27 cellular contexts compared by ENCODE assay signal in the genomic region with DNA sequence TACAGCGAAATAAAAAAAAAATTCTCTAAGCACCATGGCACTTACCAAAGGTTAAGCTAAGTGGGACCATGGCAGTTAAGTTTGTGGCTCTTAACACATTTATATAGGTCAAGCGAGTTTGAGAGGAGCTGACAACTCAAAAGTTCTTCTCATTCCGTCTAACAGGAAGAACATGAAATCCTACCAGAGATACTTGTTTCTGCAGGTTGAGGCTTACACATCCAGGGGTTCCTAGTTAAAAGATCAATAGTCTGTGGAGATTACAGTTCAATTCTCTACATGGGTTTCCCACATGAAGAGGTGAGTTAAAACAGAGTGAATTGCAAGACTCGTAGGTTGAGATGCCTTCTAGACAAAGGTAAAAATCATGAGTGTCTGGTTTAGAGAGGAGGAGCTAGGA.
"Had no signal": no experiment of that assay in that cellular context is flagged by ENCODE, and none has a peak within 500 bp of the region (broad histone marks: within the 10 kb centered on the region; RNA-seq: fewer than 3 reads in every experiment).

No MANE protein-coding gene starts in this region.

- H3K27ac ChIP-seq: colonic mucosa, heart right ventricle, left lung, lower lobe of right lung, neutrophil, ovary, right lobe of liver, VCaP had no signal

- H3K36me3 ChIP-seq: colonic mucosa, heart right ventricle, left lung, lower lobe of right lung, neutrophil, ovary, right lobe of liver had no signal

- H3K4me1 Mint-ChIP-seq: activated naive CD8-positive, alpha-beta T cell treated with anti-CD3 and anti-CD28 coated beads, Interleukin-2, amount 10 ng/mL, durations not matched to agents 7 days and 5 days; central memory CD8-positive, alpha-beta T cell; nephron had no signal

- DNase-seq: activated CD4-positive, alpha-beta T cell treated with anti-CD3 and anti-CD28 coated beads for 48 hours; activated CD4-positive, alpha-beta T cell treated with anti-CD3 and anti-CD28 coated beads, Interleukin-2, amount 50 U/mL, for 48 hours; activated CD8-positive, alpha-beta memory T cell treated with anti-CD3 and anti-CD28 coated beads for 24 hours; activated effector memory CD4-positive, alpha-beta T cell treated with anti-CD3 and anti-CD28 coated beads, Interleukin-2, amount 50 U/mL, for 16 hours; activated naive CD4-positive, alpha-beta T cell treated with anti-CD3 and anti-CD28 coated beads for 36 hours; activated naive CD8-positive, alpha-beta T cell treated with anti-CD3 and anti-CD28 coated beads, Interleukin-2, amount 10 ng/mL, durations not matched to agents 7 days and 5 days; colonic mucosa; effector CD8-positive, alpha-beta T cell; erythroblast; heart right ventricle; left lung; lower lobe of right lung; mesendoderm; ovary; right lobe of liver; stimulated activated CD4-positive, alpha-beta T cell treated with anti-CD3 and anti-CD28 coated beads, Interleukin-12 subunit alpha, Interleukin-12 subunit beta, amount 100 ng/mL, for 4 hours; stimulated activated CD4-positive, alpha-beta T cell treated with anti-CD3 and anti-CD28 coated beads, Interleukin-4, amount 100 ng/mL, for 1 hour; stimulated activated naive CD8-positive, alpha-beta T cell treated with anti-CD3 and anti-CD28 coated beads, Interleukin-15, Interleukin-2, amounts not matched to agents 100 U/mL and 50 U/mL, for 24 hours; T-helper 1 cell had no signal

- H3K27me3 ChIP-seq: colonic mucosa, left lung, ovary, right lobe of liver had no signal

- H3K36me3 Mint-ChIP-seq: activated naive CD8-positive, alpha-beta T cell treated with anti-CD3 and anti-CD28 coated beads, Interleukin-2, amount 10 ng/mL, durations not matched to agents 7 days and 5 days had no signal

- FAIRE-seq: endometrium, TTC549 had no signal

- H3K4me1 ChIP-seq: colonic mucosa, heart right ventricle, left lung, lower lobe of right lung, right lobe of liver had no signal

- H3K9me3 ChIP-seq: colonic mucosa, heart right ventricle, left lung, lower lobe of right lung, neutrophil, ovary, right lobe of liver had no signal

- H3K4me3 ChIP-seq: colonic mucosa, heart right ventricle, left lung, lower lobe of right lung, ovary, right lobe of liver had no signal

- H3K9me3 Mint-ChIP-seq: activated naive CD4-positive, alpha-beta T cell treated with anti-CD3 and anti-CD28 coated beads for 36 hours; activated naive CD8-positive, alpha-beta T cell treated with anti-CD3 and anti-CD28 coated beads, Interleukin-2, amount 10 ng/mL, durations not matched to agents 7 days and 5 days; nephron; T-helper 2 cell treated with Interferon-gamma antibody and Interleukin-4, amounts not matched to agents 5 μg/mL and 100 μg/mL, for 36 hours had no signal

- H3K27ac Mint-ChIP-seq: activated naive CD4-positive, alpha-beta T cell treated with anti-CD3 and anti-CD28 coated beads for 36 hours; activated naive CD8-positive, alpha-beta T cell treated with anti-CD3 and anti-CD28 coated beads, Interleukin-2, amount 10 ng/mL, durations not matched to agents 7 days and 5 days; nephron; progenitor cell of endocrine pancreas; T-helper 2 cell treated with Interferon-gamma antibody and Interleukin-4, amounts not matched to agents 5 μg/mL and 100 μg/mL, for 36 hours had no signal

- H3K4me3 Mint-ChIP-seq: activated naive CD4-positive, alpha-beta T cell treated with anti-CD3 and anti-CD28 coated beads for 36 hours; activated naive CD8-positive, alpha-beta T cell treated with anti-CD3 and anti-CD28 coated beads, Interleukin-2, amount 10 ng/mL, durations not matched to agents 7 days and 5 days; central memory CD8-positive, alpha-beta T cell; nephron; T-helper 2 cell treated with Interferon-gamma antibody and Interleukin-4, amounts not matched to agents 5 μg/mL and 100 μg/mL, for 36 hours had no signal
